ENCODE assay signal across 1 cellular context in the genomic region with DNA sequence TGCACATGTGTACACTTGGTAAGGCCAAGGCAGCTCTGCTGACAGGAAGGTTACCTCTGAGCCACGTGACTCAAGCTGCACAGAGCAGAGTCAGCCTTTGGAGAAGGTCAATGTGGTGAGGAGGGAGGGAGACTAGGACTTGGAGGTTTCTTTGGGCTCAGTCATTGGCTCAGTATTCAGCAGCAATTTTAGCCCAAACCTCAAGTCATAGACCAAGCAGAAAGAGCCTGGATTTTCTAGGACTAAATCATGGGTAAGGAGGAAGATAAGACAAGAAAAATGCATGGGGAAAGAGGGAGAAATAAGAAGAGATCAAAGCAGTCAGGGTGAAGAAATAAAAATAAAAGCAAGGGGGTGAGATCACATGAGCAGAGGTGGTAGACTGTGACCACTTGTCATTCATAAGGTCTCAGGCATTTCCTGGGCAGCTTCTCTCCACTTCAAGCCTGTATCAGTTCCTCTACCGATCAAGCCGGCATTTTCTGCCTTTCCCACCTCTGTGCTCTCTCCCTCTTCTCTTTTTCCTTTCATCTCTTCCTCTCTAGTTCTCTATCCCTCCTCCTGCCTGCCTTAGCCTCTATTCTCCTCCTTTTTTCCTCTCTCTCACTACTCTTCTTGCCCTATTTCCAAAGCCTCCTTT.
TF ChIP-seq lines count a peak whose summit lies in the region.

No MANE protein-coding gene starts in this region.

TF ChIP-seq in WTC11, 78 proteins besides CTCF, POLR2A, EP300 and RAD21 (continued from another document):
- TF ChIP-seq, protein P1, sequence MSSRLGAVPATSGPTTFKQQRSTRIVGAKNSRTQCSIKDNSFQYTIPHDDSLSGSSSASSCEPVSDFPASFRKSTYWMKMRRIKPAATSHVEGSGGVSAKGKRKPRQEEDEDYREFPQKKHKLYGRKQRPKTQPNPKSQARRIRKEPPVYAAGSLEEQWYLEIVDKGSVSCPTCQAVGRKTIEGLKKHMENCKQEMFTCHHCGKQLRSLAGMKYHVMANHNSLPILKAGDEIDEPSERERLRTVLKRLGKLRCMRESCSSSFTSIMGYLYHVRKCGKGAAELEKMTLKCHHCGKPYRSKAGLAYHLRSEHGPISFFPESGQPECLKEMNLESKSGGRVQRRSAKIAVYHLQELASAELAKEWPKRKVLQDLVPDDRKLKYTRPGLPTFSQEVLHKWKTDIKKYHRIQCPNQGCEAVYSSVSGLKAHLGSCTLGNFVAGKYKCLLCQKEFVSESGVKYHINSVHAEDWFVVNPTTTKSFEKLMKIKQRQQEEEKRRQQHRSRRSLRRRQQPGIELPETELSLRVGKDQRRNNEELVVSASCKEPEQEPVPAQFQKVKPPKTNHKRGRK (CRISPR knock-in tag; IDR thresholded peaks at IDR 0.05; ENCODE audit: borderline replicate concordance) = no peak
